1 cellular context compared by ENCODE assay signal in genomic region chr20:56631990-56632327, GRCh38.
TF ChIP-seq lines count a peak whose summit lies in the region.

No MANE protein-coding gene starts in this region.

TF ChIP-seq in GM23338, 12 proteins besides CTCF, POLR2A, EP300 and RAD21:
- TF ChIP-seq, protein P1, sequence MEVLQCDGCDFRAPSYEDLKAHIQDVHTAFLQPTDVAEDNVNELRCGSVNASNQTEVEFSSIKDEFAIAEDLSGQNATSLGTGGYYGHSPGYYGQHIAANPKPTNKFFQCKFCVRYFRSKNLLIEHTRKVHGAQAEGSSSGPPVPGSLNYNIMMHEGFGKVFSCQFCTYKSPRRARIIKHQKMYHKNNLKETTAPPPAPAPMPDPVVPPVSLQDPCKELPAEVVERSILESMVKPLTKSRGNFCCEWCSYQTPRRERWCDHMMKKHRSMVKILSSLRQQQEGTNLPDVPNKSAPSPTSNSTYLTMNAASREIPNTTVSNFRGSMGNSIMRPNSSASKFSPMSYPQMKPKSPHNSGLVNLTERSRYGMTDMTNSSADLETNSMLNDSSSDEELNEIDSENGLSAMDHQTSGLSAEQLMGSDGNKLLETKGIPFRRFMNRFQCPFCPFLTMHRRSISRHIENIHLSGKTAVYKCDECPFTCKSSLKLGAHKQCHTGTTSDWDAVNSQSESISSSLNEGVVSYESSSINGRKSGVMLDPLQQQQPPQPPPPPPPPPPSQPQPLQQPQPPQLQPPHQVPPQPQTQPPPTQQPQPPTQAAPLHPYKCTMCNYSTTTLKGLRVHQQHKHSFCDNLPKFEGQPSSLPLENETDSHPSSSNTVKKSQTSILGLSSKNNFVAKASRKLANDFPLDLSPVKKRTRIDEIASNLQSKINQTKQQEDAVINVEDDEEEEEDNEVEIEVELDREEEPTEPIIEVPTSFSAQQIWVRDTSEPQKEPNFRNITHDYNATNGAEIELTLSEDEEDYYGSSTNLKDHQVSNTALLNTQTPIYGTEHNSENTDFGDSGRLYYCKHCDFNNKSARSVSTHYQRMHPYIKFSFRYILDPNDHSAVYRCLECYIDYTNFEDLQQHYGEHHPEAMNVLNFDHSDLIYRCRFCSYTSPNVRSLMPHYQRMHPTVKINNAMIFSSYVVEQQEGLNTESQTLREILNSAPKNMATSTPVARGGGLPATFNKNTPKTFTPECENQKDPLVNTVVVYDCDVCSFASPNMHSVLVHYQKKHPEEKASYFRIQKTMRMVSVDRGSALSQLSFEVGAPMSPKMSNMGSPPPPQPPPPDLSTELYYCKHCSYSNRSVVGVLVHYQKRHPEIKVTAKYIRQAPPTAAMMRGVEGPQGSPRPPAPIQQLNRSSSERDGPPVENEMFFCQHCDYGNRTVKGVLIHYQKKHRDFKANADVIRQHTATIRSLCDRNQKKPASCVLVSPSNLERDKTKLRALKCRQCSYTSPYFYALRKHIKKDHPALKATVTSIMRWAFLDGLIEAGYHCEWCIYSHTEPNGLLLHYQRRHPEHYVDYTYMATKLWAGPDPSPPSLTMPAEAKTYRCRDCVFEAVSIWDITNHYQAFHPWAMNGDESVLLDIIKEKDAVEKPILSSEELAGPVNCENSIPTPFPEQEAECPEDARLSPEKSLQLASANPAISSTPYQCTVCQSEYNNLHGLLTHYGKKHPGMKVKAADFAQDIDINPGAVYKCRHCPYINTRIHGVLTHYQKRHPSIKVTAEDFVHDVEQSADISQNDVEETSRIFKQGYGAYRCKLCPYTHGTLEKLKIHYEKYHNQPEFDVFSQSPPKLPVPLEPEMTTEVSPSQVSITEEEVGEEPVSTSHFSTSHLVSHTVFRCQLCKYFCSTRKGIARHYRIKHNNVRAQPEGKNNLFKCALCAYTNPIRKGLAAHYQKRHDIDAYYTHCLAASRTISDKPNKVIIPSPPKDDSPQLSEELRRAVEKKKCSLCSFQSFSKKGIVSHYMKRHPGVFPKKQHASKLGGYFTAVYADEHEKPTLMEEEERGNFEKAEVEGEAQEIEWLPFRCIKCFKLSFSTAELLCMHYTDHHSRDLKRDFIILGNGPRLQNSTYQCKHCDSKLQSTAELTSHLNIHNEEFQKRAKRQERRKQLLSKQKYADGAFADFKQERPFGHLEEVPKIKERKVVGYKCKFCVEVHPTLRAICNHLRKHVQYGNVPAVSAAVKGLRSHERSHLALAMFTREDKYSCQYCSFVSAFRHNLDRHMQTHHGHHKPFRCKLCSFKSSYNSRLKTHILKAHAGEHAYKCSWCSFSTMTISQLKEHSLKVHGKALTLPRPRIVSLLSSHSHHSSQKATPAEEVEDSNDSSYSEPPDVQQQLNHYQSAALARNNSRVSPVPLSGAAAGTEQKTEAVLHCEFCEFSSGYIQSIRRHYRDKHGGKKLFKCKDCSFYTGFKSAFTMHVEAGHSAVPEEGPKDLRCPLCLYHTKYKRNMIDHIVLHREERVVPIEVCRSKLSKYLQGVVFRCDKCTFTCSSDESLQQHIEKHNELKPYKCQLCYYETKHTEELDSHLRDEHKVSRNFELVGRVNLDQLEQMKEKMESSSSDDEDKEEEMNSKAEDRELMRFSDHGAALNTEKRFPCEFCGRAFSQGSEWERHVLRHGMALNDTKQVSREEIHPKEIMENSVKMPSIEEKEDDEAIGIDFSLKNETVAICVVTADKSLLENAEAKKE (CRISPR knock-in tag; IDR thresholded peaks at IDR 0.05), result no peak
- TF ChIP-seq, protein P2, sequence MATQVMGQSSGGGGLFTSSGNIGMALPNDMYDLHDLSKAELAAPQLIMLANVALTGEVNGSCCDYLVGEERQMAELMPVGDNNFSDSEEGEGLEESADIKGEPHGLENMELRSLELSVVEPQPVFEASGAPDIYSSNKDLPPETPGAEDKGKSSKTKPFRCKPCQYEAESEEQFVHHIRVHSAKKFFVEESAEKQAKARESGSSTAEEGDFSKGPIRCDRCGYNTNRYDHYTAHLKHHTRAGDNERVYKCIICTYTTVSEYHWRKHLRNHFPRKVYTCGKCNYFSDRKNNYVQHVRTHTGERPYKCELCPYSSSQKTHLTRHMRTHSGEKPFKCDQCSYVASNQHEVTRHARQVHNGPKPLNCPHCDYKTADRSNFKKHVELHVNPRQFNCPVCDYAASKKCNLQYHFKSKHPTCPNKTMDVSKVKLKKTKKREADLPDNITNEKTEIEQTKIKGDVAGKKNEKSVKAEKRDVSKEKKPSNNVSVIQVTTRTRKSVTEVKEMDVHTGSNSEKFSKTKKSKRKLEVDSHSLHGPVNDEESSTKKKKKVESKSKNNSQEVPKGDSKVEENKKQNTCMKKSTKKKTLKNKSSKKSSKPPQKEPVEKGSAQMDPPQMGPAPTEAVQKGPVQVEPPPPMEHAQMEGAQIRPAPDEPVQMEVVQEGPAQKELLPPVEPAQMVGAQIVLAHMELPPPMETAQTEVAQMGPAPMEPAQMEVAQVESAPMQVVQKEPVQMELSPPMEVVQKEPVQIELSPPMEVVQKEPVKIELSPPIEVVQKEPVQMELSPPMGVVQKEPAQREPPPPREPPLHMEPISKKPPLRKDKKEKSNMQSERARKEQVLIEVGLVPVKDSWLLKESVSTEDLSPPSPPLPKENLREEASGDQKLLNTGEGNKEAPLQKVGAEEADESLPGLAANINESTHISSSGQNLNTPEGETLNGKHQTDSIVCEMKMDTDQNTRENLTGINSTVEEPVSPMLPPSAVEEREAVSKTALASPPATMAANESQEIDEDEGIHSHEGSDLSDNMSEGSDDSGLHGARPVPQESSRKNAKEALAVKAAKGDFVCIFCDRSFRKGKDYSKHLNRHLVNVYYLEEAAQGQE (IDR thresholded peaks at IDR 0.05; ENCODE audit: unreplicated experiment), result no peak
- no peak for TF ChIP-seq ZNF331 (CRISPR knock-in tag; IDR thresholded peaks at IDR 0.05; ENCODE audit: low read depth)
- no peak for TF ChIP-seq EZH2phosphoT487 (IDR thresholded peaks at IDR 0.05; ENCODE audit: unreplicated experiment)
- no peak for TF ChIP-seq POLR2AphosphoS5 (IDR thresholded peaks at IDR 0.05; ENCODE audit: low read depth)
- no peak for TF ChIP-seq EZH2 (IDR thresholded peaks at IDR 0.05; ENCODE audit: low read depth, unreplicated experiment)
- no peak for TF ChIP-seq STAT1 (IDR thresholded peaks at IDR 0.05; ENCODE audit: unreplicated experiment)
- TF ChIP-seq ETS1 (IDR thresholded peaks at IDR 0.05), result no peak
- no peak for TF ChIP-seq NANOG (IDR thresholded peaks at IDR 0.05; ENCODE audit: borderline replicate concordance)
- TF ChIP-seq ZNF114 (CRISPR knock-in tag; IDR thresholded peaks at IDR 0.05), result no peak
- no peak for TF ChIP-seq CREB1 (CRISPR knock-in tag; IDR thresholded peaks at IDR 0.05; ENCODE audit: low read depth)
- TF ChIP-seq JUNB (IDR thresholded peaks at IDR 0.05; ENCODE audit: unreplicated experiment), result no peak
